Comparison of ENCODE assay signal across 10 cellular contexts in the genomic region with DNA sequence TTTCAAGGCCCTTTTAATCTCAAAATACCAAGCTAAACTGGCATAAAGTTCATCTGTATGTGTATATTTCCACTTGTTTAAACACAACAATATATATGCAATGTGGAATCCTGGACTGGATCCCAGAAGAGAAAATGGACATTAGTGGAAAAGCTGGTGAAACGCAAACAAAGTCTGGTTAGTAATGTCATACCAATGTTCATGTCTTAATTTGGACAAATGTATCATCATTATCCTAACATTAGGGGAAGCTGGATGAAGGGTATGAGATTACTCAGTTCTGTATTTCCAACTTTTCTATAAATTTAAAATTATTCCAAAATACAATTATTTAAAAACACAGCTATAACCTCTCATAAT. TPM values are rescaled to one million over a fixed set of nuclear protein-coding genes. Genes with fewer than 3 reads are reported as not detected.
DNase-seq lines count a peak whose midpoint lies in the region; ATAC-seq and TF ChIP-seq lines count a peak whose summit lies in the region.
"Had no signal": no experiment of that assay in that cellular context is flagged by ENCODE, and none has a peak within 500 bp of the region (broad histone marks: within the 10 kb centered on the region; RNA-seq: fewer than 3 reads in every experiment).

No MANE protein-coding gene starts in this region.

- H3K27me3 ChIP-seq in OCI-LY1 (ENCODE audit: insufficient read depth, low read length) (no peaks in the 10 kb centered on the region), duodenal mucosa (ENCODE audit: control insufficient read depth in 1 of 2, insufficient read depth in 2 of 2, low read length in 2 of 2) (no peaks in the 10 kb centered on the region), subcutaneous abdominal adipose tissue (ENCODE audit: control insufficient read depth in 5 of 5, insufficient read depth in 4 of 5, low read length in 5 of 5) (no peaks in the 10 kb centered on the region)
- H3K27me3 ChIP-seq: Peyer's patch had no signal

- no peak overlapping the region for H3K27ac ChIP-seq in OCI-LY1 (ENCODE audit: low read depth, low read length, poor library complexity, severe bottlenecking)
- no peak overlapping the region for H3K27ac ChIP-seq in duodenal mucosa (ENCODE audit: low read depth, low read length)
- H3K27ac ChIP-seq in subcutaneous abdominal adipose tissue (ENCODE audit: low read depth, low read length): peak overlapping the region; percentile 91

- no peak overlapping the region for H2AFZ ChIP-seq in OCI-LY1 (ENCODE audit: low read length)
- H2AFZ ChIP-seq: parathyroid adenoma had no signal

- H3K36me3 ChIP-seq in OCI-LY1 (ENCODE audit: insufficient read depth, low read length) (peaks cover 64% of the 10 kb centered on the region), duodenal mucosa (ENCODE audit: control insufficient read depth in 1 of 2, insufficient read depth in 2 of 2, low read length in 2 of 2) (peaks cover 0 to 3% of the 10 kb centered on the region in 2 donors), subcutaneous abdominal adipose tissue (ENCODE audit: control insufficient read depth in 5 of 5, insufficient read depth in 5 of 5, low read length in 5 of 5) (peaks cover 0 to 3% (median 0%) of the 10 kb centered on the region in 5 donors)
- H3K36me3 ChIP-seq: Peyer's patch had no signal

- peaks cover 70% of the 10 kb centered on the region for H3K79me2 ChIP-seq in OCI-LY1 (ENCODE audit: insufficient read depth, low read length)

- H3K9ac ChIP-seq in OCI-LY1 (ENCODE audit: low read length) (no peak overlapping the region), duodenal mucosa (ENCODE audit: low read depth in 1 of 2, low read length in 2 of 2) (no peak overlapping the region), subcutaneous abdominal adipose tissue (ENCODE audit: low read length in 5 of 5) (no peak overlapping the region)
- H3K9ac ChIP-seq: parathyroid adenoma had no signal

- H3K9me3 ChIP-seq in OCI-LY1 (ENCODE audit: low read length) (no peaks in the 10 kb centered on the region), duodenal mucosa (ENCODE audit: control insufficient read depth in 1 of 2, low read length in 2 of 2) (no peaks in the 10 kb centered on the region), subcutaneous abdominal adipose tissue (ENCODE audit: control insufficient read depth in 5 of 5, low read length in 5 of 5) (peaks cover 0 to 4% (median 0%) of the 10 kb centered on the region in 5 donors)
- H3K9me3 ChIP-seq: Peyer's patch had no signal

- peak overlapping the region; percentile 82; the same call in 1 of the 2 replicates for H3K4me2 ChIP-seq in OCI-LY1 (ENCODE audit: low read length)

- no peak for DNase-seq in activated T-cell treated with anti-CD3 and anti-CD28 coated beads, Interleukin-2, amount 50 U/mL, for 72 hours
- DNase-seq in activated T-cell treated with anti-CD3 and anti-CD28 coated beads for 4 hours (no peak), NCI-H2029 (lab: John Stamatoyannopoulos, UW) (no peak)
- no peak for DNase-seq in activated CD4-positive, CD25-positive, alpha-beta regulatory T cell (lab: John Stamatoyannopoulos, UW)
- DNase-seq: Peyer's patch had no signal

- no peaks in the 10 kb centered on the region for H3K9me2 ChIP-seq in OCI-LY1 (ENCODE audit: low read depth, low read length)

- H3K4me3 Mint-ChIP-seq in activated T-cell treated with anti-CD3 and anti-CD28 coated beads, Interleukin-2, amount 50 U/mL, for 72 hours: peak overlapping the region; percentile 89 to 99

- no peaks in the 10 kb centered on the region for H3K9me3 Mint-ChIP-seq in activated T-cell treated with anti-CD3 and anti-CD28 coated beads, Interleukin-2, amount 50 U/mL, for 72 hours

- H3K4me1 ChIP-seq in OCI-LY1 (ENCODE audit: insufficient read depth, low read length, severe bottlenecking) (peaks cover 54% of the 10 kb centered on the region), duodenal mucosa (ENCODE audit: control insufficient read depth in 1 of 2, insufficient read depth in 2 of 2, low read length in 2 of 2) (peaks cover 22 to 46% of the 10 kb centered on the region in 2 donors), subcutaneous abdominal adipose tissue (ENCODE audit: control insufficient read depth in 5 of 5, insufficient read depth in 5 of 5, low read length in 5 of 5) (peaks cover 0 to 47% (median 42%) of the 10 kb centered on the region in 5 donors)

- H3K4me3 ChIP-seq in OCI-LY1 (ENCODE audit: low read depth, low read length, poor library complexity, severe bottlenecking): peak overlapping the region; percentile 79
- peak overlapping the region; percentile 14 to 75 for H3K4me3 ChIP-seq in duodenal mucosa (ENCODE audit: low read depth in 1 of 2, low read length in 2 of 2)
- no peak overlapping the region for H3K4me3 ChIP-seq in subcutaneous abdominal adipose tissue (ENCODE audit: low read depth in 1 of 5, low read length in 5 of 5)

- no peaks in the 10 kb centered on the region for H3K27me3 Mint-ChIP-seq in activated T-cell treated with anti-CD3 and anti-CD28 coated beads, Interleukin-2, amount 50 U/mL, for 72 hours (ENCODE audit: low read depth)

- H3K36me3 Mint-ChIP-seq in activated T-cell treated with anti-CD3 and anti-CD28 coated beads, Interleukin-2, amount 50 U/mL, for 72 hours (ENCODE audit: insufficient read depth in 2 of 2): peaks cover 9 to 33% of the 10 kb centered on the region in 2 donors

- no peaks in the 10 kb centered on the region for H3F3A ChIP-seq in OCI-LY1 (ENCODE audit: insufficient read depth, low read length)

- peak overlapping the region; percentile 83 for H3K27ac Mint-ChIP-seq in activated T-cell treated with anti-CD3 and anti-CD28 coated beads, Interleukin-2, amount 50 U/mL, for 72 hours

- ATAC-seq in activated T-cell treated with anti-CD3 and anti-CD28 coated beads, Interleukin-2, amount 50 U/mL, for 72 hours (replicated peaks in 1 of 2): no peak
- ATAC-seq in HG03097 (IDR thresholded peaks at IDR 0.05; ENCODE audit: low FRiP score, unreplicated experiment): no peak

- peaks cover 6% of the 10 kb centered on the region; the same call in 1 of the 2 replicates for H4K20me1 ChIP-seq in OCI-LY1 (ENCODE audit: insufficient read depth, low read length)

- peaks cover 70% of the 10 kb centered on the region for H3K4me1 Mint-ChIP-seq in activated T-cell treated with anti-CD3 and anti-CD28 coated beads, Interleukin-2, amount 50 U/mL, for 72 hours (ENCODE audit: low read depth)

- TF ChIP-seq CTCF in OCI-LY1 (IDR thresholded peaks at IDR 0.05; ENCODE audit: low read length): no peak

RNA-seq across cellular contexts. Expression of gene SP3, which starts 3.8 kb away (rescaled TPM):
- 100 to 1,000 TPM; 106 to 128 TPM for total RNA-seq in activated T-cell treated with anti-CD3 and anti-CD28 coated beads, Interleukin-2, amount 50 U/mL, for 72 hours

Comparison
In these comparisons a context has a peak if more than half of its experiments do, and no peak if none do; other contexts are left out.
1. H3K4me3 ChIP-seq: peak in OCI-LY1 (single experiment) and duodenal mucosa (2 of 2); none in subcutaneous abdominal adipose tissue (0 of 5).